In the genomic region with DNA sequence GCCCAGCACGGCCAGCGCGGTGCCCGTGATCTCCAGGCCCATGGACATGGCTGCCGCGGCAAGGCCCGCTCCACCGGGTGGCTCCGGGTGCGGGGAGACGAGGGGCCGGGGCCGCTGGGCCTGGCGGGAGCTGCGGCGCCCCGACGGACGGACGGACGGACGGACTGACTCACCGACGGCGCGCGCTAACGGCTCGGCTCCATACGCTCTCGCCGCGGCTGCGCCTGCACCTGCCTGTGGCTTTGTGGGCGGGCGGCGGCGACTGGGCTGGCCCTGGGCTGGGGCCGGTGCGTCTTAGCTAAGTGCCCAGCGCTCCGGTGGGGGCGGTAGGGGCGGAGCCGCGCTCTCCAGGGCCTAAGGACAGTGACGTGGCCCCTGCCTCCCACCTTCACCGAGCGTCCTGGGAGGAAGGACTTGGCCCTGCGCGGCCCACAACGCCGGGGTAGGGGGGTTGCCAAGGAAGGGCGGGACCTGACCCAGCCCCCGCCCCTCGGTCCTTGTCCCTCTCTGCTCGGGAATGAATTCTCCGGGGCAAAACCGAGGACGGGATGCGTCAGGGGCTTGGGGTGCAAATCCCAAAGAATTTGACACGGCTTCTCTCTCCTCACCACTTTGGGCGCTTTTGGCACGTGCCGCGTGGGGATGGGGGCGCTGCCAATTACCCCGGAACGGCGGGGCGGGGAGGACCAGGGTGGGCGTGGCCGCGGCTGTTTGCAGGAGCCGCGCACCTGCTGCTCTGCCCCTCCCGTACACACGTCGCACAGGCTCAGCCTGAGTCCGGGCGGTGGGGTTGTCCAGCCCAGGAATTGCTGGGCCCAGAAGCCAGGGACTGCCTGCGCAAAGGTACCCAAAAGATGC, we compare ENCODE assay signal across 8 cellular contexts. TPM values are rescaled to one million over a fixed set of nuclear protein-coding genes. Genes with fewer than 3 reads are reported as not detected.
A peak's percentile ranks its signal among the peaks of the same experiment; 100 is the strongest.
DNase-seq lines count a peak whose midpoint lies in the region; ATAC-seq and TF ChIP-seq lines count a peak whose summit lies in the region.

Gene CLDN3, minus strand, starts transcription at position 269 of the 858 bp plus-strand sequence. Its CDS starts 221 bp downstream, at position 48.

- POLR2A ChIA-PET in HEK293 (lab: Yijun Ruan, JAX) (interaction anchor here (1.0 to 2.4 kb wide), 3 partner anchors 10 to 31 kb away, joined by 3 to 15 read pairs (median 4); partner anchors contain the start of gene ABHD11), OCI-LY7 (lab: Charles Lee) (interaction anchor here (0.6 kb wide), 1 partner anchor 249 kb away, joined by 3 read pairs; no protein-coding TSS in a partner anchor)

- DNase-seq in OCI-LY7 (ENCODE audit: low spot score) (peak; percentile 13), myocyte (ENCODE audit: low read depth) (peak; percentile 45), T-helper 9 cell (no peak)

- peak within 1 kb of the TSS; percentile 87 for H3K27ac ChIP-seq in 22Rv1
- H3K27ac ChIP-seq in HEK293 (ENCODE audit: extremely low read depth, low read depth, low read length) = no peak within 1 kb of the TSS; the same call in 1 of the 2 replicates
- H3K27ac ChIP-seq in OCI-LY7 (ENCODE audit: low read depth, low read length, poor library complexity, severe bottlenecking) = no peak within 1 kb of the TSS
- peak within 1 kb of the TSS; percentile 96 for H3K27ac ChIP-seq in duodenal mucosa (ENCODE audit: low read depth, low read length)

- no peaks in the 10 kb centered on the region for H3K4me1 ChIP-seq in HEK293 (ENCODE audit: control insufficient read depth, insufficient read depth, low read length)
- peaks cover 3% of the 10 kb centered on the region for H3K4me1 ChIP-seq in OCI-LY7 (ENCODE audit: insufficient read depth, low read length, poor library complexity, severe bottlenecking)
- peaks cover 21 to 26% of the 10 kb centered on the region in 2 donors for H3K4me1 ChIP-seq in duodenal mucosa (ENCODE audit: control insufficient read depth in 1 of 2, insufficient read depth in 2 of 2, low read length in 2 of 2)

- TF ChIP-seq CTCF in 22Rv1 (IDR thresholded peaks at IDR 0.05) (no peak), HEK293 (tag by site-specific recombination; IDR thresholded peaks at IDR 0.05) (no peak), OCI-LY7 (conservative IDR thresholded peaks at IDR 0.05; ENCODE audit: low read length) (no peak)

- peak within 1 kb of the TSS; percentile 50 for H3K4me3 ChIP-seq in HEK293 (ENCODE audit: low read depth, low read length)
- peak within 1 kb of the TSS; percentile 15 for H3K4me3 ChIP-seq in OCI-LY7 (ENCODE audit: low read depth, low read length, poor library complexity, severe bottlenecking)
- peak within 1 kb of the TSS; percentile 88 to 91 for H3K4me3 ChIP-seq in duodenal mucosa (ENCODE audit: low read depth in 1 of 2, low read length in 2 of 2)

- H3K9me2 ChIP-seq in OCI-LY7 (ENCODE audit: insufficient read depth, low read length) = no peaks in the 10 kb centered on the region

- no peak within 1 kb of the TSS for H2AFZ ChIP-seq in OCI-LY7 (ENCODE audit: low read length)

- no peaks in the 10 kb centered on the region for H4K20me1 ChIP-seq in OCI-LY7 (ENCODE audit: insufficient read depth, low read length)

- H3K27me3 ChIP-seq in duodenal mucosa (ENCODE audit: control insufficient read depth in 1 of 2, insufficient read depth in 2 of 2, low read length in 2 of 2) = peaks cover 4% of the 10 kb centered on the region in 2 donors

- intact Hi-C loops in OCI-LY7 (cut with micrococcal nuclease; ENCODE audit: unreplicated experiment) = no loop called here

- peak within 1 kb of the TSS; percentile 33; the same call in 1 of the 2 replicates for H3K4me2 ChIP-seq in OCI-LY7 (ENCODE audit: low read length)

- no peak for ATAC-seq in GM21528 (IDR thresholded peaks at IDR 0.05; ENCODE audit: low FRiP score, unreplicated experiment)
- no peak for ATAC-seq in HG02884 (IDR thresholded peaks at IDR 0.05; ENCODE audit: unreplicated experiment)

- CTCF ChIA-PET in HEK293 (lab: Yijun Ruan, JAX) (interaction anchor here (0.5 to 0.6 kb wide), 2 partner anchors 70 to 93 kb away, joined by 3 read pairs; no protein-coding TSS in a partner anchor), OCI-LY7 (lab: Charles Lee; ENCODE audit: unreplicated experiment) (no interaction called here)

- H3K79me2 ChIP-seq in OCI-LY7 (ENCODE audit: insufficient read depth, low read depth, low read length) = no peaks in the 10 kb centered on the region

- peak within 1 kb of the TSS; percentile 95 to 98 for H3K9ac ChIP-seq in duodenal mucosa (ENCODE audit: low read depth in 1 of 2, low read length in 2 of 2)

- H3K9me3 ChIP-seq in HEK293 (ENCODE audit: control insufficient read depth, insufficient read depth, low read depth, low read length) (no peaks in the 10 kb centered on the region), OCI-LY7 (ENCODE audit: low read length) (no peaks in the 10 kb centered on the region), duodenal mucosa (ENCODE audit: control insufficient read depth in 1 of 2, low read length in 2 of 2) (no peaks in the 10 kb centered on the region)

- H3K36me3 ChIP-seq in HEK293 (ENCODE audit: control insufficient read depth in 2 of 2, insufficient read depth in 1 of 2, low read length in 2 of 2) (no peaks in the 10 kb centered on the region), OCI-LY7 (ENCODE audit: insufficient read depth, low read length) (no peaks in the 10 kb centered on the region), duodenal mucosa (ENCODE audit: control insufficient read depth in 1 of 2, insufficient read depth in 2 of 2, low read length in 2 of 2) (peaks cover 0 to 7% of the 10 kb centered on the region in 2 donors)

- BruUV-seq in OCI-LY7 (replicated peaks; lab: Mats Ljungman, UMichigan) = no TSS peak

TF ChIP-seq in HEK293, 187 proteins besides CTCF, POLR2A, EP300 and RAD21 (continues in another document):
- peak; percentile 75 for TF ChIP-seq GLIS1 (tag by site-specific recombination; IDR thresholded peaks at IDR 0.05)
- peak; percentile 30; the same call in 1 of the 2 replicates for TF ChIP-seq ZBTB8A (tag by site-specific recombination; IDR thresholded peaks at IDR 0.05)
- 0 out of 2 replicates have a peak, but pooled peaks have one; percentile 48 for TF ChIP-seq KLF7 (tag by site-specific recombination; IDR thresholded peaks at IDR 0.05; ENCODE audit: borderline replicate concordance)
- peak; percentile 60; the same call in 1 of the 2 replicates for TF ChIP-seq ZNF10 (tag by site-specific recombination; IDR thresholded peaks at IDR 0.05)
- peak; percentile 67 for TF ChIP-seq EGR2 (tag by site-specific recombination; IDR thresholded peaks at IDR 0.05; ENCODE audit: low read depth)
- TF ChIP-seq ZNF473 (tag by site-specific recombination; IDR thresholded peaks at IDR 0.05) = no peak
- TF ChIP-seq ZNF501 (tag by site-specific recombination; IDR thresholded peaks at IDR 0.05) = peak; percentile 29; the same call in 1 of the 2 replicates
- TF ChIP-seq KLF16 (tag by site-specific recombination; IDR thresholded peaks at IDR 0.05) = peak; percentile 24; the same call in 1 of the 2 replicates
- peak; percentile 87 for TF ChIP-seq ZFHX2 (tag by site-specific recombination; conservative IDR thresholded peaks at IDR 0.05)
- TF ChIP-seq ZXDB (tag by site-specific recombination; IDR thresholded peaks at IDR 0.05) = 0 out of 2 replicates have a peak, but pooled peaks have one; percentile 48
- TF ChIP-seq SP2 (tag by site-specific recombination; IDR thresholded peaks at IDR 0.05) = peak; percentile 81
- TF ChIP-seq ZNF37A (tag by site-specific recombination; IDR thresholded peaks at IDR 0.05) = no peak
- TF ChIP-seq ZNF747 (tag by site-specific recombination; IDR thresholded peaks at IDR 0.05) = no peak
- TF ChIP-seq ZNF391 (tag by site-specific recombination; IDR thresholded peaks at IDR 0.05; ENCODE audit: borderline replicate concordance, low read depth) = no peak
- TF ChIP-seq ZNF449 (tag by site-specific recombination; IDR thresholded peaks at IDR 0.05) = peak; percentile 50; the same call in 1 of the 2 replicates
- TF ChIP-seq KLF17 (tag by site-specific recombination; IDR thresholded peaks at IDR 0.05) = 0 out of 2 replicates have a peak, but pooled peaks have one; percentile 13
- peak; percentile 83 for TF ChIP-seq KLF1 (tag by site-specific recombination; IDR thresholded peaks at IDR 0.05)
- TF ChIP-seq ZNF692 (tag by site-specific recombination; IDR thresholded peaks at IDR 0.05) = peak; percentile 20; the same call in 1 of the 2 replicates

RNA-seq across cellular contexts. Expression of gene CLDN3, which starts in this region (rescaled TPM):
- total RNA-seq in OCI-LY7 (2014; rRNA removed; shearing (Covaris generic)) = not detected in 2 replicates
- total RNA-seq in OCI-LY7 (2022) = not detected in 2 replicates
- total RNA-seq in myocyte = not detected in 2 replicates
- polyA plus RNA-seq in myocyte (2012) = not detected

Comparison
In these comparisons a context has a peak if more than half of its experiments do, and no peak if none do; other contexts are left out.
1. Peak in DNase-seq, H3K4me3 ChIP-seq and H3K4me2 ChIP-seq in OCI-LY7; RNA of the gene not detected or under 1 TPM.
2. Peak in DNase-seq in myocyte; RNA of the gene not detected or under 1 TPM.
3. H3K27ac ChIP-seq: peak in 22Rv1 (single experiment) and duodenal mucosa (single experiment); none in HEK293 (single experiment) and OCI-LY7 (single experiment).
4. H3K4me3 ChIP-seq: peak in every context shown above with its lines; median percentile 90 in duodenal mucosa; 50 in HEK293; 15 in OCI-LY7.